Comparison of ENCODE assay signal across 2 cellular contexts in the genomic region with DNA sequence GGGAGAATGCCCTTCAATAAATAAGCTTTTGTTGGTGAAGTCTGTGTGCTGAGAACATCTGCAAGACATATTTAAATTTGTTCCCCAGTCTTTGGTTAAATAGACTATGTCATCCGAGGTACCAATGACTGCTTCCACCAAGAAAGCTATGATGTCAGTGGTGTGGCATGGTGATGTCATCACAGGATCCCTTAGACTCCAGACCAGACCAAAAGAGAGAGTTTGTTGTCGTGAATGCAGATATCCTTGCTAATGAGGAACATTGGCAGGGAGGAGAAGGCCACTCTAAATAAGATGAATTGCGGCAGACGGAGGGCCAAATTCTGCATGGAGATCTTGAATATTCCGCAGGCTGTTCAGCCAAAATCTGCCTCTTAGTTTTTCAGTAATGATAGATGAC.
A peak's percentile ranks its signal among the peaks of the same experiment; 100 is the strongest.
TF ChIP-seq lines count a peak whose summit lies in the region.

No MANE protein-coding gene starts in this region.

TF ChIP-seq in IMR-90, 13 proteins besides CTCF, POLR2A, EP300 and RAD21:
- TF ChIP-seq RCOR1 (IDR thresholded peaks at IDR 0.05; ENCODE audit: insufficient replicate concordance, low read length) (no peak), MXI1 (IDR thresholded peaks at IDR 0.05; ENCODE audit: borderline replicate concordance, low read depth, low read length) (no peak), RFX5 (IDR thresholded peaks at IDR 0.05; ENCODE audit: low read depth, low read length) (no peak), NFE2L2 (IDR thresholded peaks at IDR 0.05; ENCODE audit: low read depth, low read length) (no peak), SMC3 (IDR thresholded peaks at IDR 0.05; ENCODE audit: low read depth, low read length) (no peak), FOS (IDR thresholded peaks at IDR 0.05; ENCODE audit: low read depth, low read length) (no peak), MAFK (IDR thresholded peaks at IDR 0.05; ENCODE audit: low read depth, low read length) (no peak), MAZ (IDR thresholded peaks at IDR 0.05; ENCODE audit: borderline replicate concordance, low read depth, low read length) (no peak), CHD1 (IDR thresholded peaks at IDR 0.05; ENCODE audit: low read depth, low read length) (no peak), CEBPB (IDR thresholded peaks at IDR 0.05; ENCODE audit: low read depth, low read length) (no peak), BHLHE40 (IDR thresholded peaks at IDR 0.05; ENCODE audit: low read depth, low read length) (no peak)
- TF ChIP-seq, protein P1, sequence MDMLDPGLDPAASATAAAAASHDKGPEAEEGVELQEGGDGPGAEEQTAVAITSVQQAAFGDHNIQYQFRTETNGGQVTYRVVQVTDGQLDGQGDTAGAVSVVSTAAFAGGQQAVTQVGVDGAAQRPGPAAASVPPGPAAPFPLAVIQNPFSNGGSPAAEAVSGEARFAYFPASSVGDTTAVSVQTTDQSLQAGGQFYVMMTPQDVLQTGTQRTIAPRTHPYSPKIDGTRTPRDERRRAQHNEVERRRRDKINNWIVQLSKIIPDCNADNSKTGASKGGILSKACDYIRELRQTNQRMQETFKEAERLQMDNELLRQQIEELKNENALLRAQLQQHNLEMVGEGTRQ (IDR thresholded peaks at IDR 0.05; ENCODE audit: low read depth, low read length) = no peak
- TF ChIP-seq, protein P2, sequence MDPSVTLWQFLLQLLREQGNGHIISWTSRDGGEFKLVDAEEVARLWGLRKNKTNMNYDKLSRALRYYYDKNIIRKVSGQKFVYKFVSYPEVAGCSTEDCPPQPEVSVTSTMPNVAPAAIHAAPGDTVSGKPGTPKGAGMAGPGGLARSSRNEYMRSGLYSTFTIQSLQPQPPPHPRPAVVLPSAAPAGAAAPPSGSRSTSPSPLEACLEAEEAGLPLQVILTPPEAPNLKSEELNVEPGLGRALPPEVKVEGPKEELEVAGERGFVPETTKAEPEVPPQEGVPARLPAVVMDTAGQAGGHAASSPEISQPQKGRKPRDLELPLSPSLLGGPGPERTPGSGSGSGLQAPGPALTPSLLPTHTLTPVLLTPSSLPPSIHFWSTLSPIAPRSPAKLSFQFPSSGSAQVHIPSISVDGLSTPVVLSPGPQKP (IDR thresholded peaks at IDR 0.05; ENCODE audit: borderline replicate concordance, low read depth, low read length) = no peak

TF ChIP-seq in GM12878, 131 proteins besides CTCF, POLR2A, EP300 and RAD21:
- TF ChIP-seq, protein P3, sequence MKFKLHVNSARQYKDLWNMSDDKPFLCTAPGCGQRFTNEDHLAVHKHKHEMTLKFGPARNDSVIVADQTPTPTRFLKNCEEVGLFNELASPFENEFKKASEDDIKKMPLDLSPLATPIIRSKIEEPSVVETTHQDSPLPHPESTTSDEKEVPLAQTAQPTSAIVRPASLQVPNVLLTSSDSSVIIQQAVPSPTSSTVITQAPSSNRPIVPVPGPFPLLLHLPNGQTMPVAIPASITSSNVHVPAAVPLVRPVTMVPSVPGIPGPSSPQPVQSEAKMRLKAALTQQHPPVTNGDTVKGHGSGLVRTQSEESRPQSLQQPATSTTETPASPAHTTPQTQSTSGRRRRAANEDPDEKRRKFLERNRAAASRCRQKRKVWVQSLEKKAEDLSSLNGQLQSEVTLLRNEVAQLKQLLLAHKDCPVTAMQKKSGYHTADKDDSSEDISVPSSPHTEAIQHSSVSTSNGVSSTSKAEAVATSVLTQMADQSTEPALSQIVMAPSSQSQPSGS (IDR thresholded peaks at IDR 0.05; ENCODE audit: low read length) = 0 out of 2 replicates have a peak, but pooled peaks have one; percentile 39
- TF ChIP-seq ATF7 (IDR thresholded peaks at IDR 0.05; ENCODE audit: low read depth) (peak; percentile 53; the same call in 1 of the 2 replicates), GABPA (IDR thresholded peaks at IDR 0.05; ENCODE audit: low read depth) (0 out of 2 replicates have a peak, but pooled peaks have one; percentile 29), CHD2 (IDR thresholded peaks at IDR 0.05; ENCODE audit: borderline replicate concordance, low read depth, low read length) (no peak), HCFC1 (IDR thresholded peaks at IDR 0.05; ENCODE audit: low read length) (no peak), CREM (IDR thresholded peaks at IDR 0.05; ENCODE audit: low read depth) (peak; percentile 91), YY1 (IDR thresholded peaks at IDR 0.05; ENCODE audit: low read depth, low read length) (no peak), CREB1 (IDR thresholded peaks at IDR 0.05; ENCODE audit: low read depth) (peak; percentile 93)
TF ChIP-seq in GM12878: peak in this region for 5.
